19 cellular contexts compared by ENCODE assay signal in the genomic region with DNA sequence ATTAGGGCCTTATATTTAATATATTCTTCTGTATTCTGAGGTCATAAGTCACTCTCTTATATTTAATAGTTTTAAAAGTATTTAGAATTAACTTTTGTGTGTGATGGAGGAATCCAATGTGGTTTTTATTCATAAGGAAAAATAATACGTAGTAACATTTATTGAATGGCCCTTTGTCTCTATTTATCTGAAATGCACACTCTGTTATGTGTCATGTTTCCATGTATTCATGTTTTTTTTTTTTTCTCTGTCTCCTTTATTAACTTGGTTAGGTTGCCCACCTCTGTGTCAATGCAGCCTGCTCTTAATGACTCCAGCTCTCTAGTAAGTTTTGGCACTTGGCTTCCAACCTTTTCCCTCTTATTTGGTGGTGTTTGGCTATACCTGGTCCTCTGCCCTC.
"Had no signal": no experiment of that assay in that cellular context is flagged by ENCODE, and none has a peak within 500 bp of the region (broad histone marks: within the 10 kb centered on the region; RNA-seq: fewer than 3 reads in every experiment).

No MANE protein-coding gene starts in this region.

- H3K4me1 Mint-ChIP-seq: naive B cell had no signal

- H3K9me3 ChIP-seq: esophagus squamous epithelium, left lung, neutrophil, psoas muscle, right lobe of liver, suprapubic skin, thyroid gland, upper lobe of left lung, uterus had no signal

- H3K36me3 ChIP-seq: esophagus squamous epithelium, left lung, neutrophil, right lobe of liver, suprapubic skin, thyroid gland, upper lobe of left lung, uterus had no signal

- H3K36me3 Mint-ChIP-seq: naive B cell had no signal

- H3K9me3 Mint-ChIP-seq: effector memory CD8-positive, alpha-beta T cell; immature natural killer cell; naive B cell had no signal

- DNase-seq: effector memory CD8-positive, alpha-beta T cell; esophagus squamous epithelium; foreskin fibroblast; immature natural killer cell; left lung; mesenchymal stem cell; naive B cell; psoas muscle; retina; right lobe of liver; stimulated activated CD4-positive, alpha-beta T cell treated with anti-CD3 and anti-CD28 coated beads, Interleukin-4, amount 100 ng/mL, for 24 hours; stimulated activated naive CD4-positive, alpha-beta T cell treated with Interleukin-2 at 50 U/mL for 16 hours; thyroid gland; upper lobe of left lung; uterus had no signal

- H3K27ac ChIP-seq: coronary artery, esophagus squamous epithelium, left lung, neutrophil, psoas muscle, right lobe of liver, suprapubic skin, thyroid gland had no signal

- H3K4me3 Mint-ChIP-seq: effector memory CD8-positive, alpha-beta T cell; immature natural killer cell; naive B cell had no signal

- ATAC-seq: effector memory CD8-positive, alpha-beta T cell; left lung; psoas muscle; right lobe of liver had no signal

- H3K4me1 ChIP-seq: right lobe of liver had no signal

- H3K4me3 ChIP-seq: coronary artery, esophagus squamous epithelium, left lung, lung, psoas muscle, right lobe of liver, suprapubic skin, thyroid gland, upper lobe of left lung, uterus had no signal

- H3K27me3 Mint-ChIP-seq: effector memory CD8-positive, alpha-beta T cell; naive B cell had no signal

- H3K27me3 ChIP-seq: esophagus squamous epithelium, left lung, neutrophil, right lobe of liver, suprapubic skin, thyroid gland, upper lobe of left lung, uterus had no signal
